ENCODE assay signal across 24 cellular contexts in the genomic region with DNA sequence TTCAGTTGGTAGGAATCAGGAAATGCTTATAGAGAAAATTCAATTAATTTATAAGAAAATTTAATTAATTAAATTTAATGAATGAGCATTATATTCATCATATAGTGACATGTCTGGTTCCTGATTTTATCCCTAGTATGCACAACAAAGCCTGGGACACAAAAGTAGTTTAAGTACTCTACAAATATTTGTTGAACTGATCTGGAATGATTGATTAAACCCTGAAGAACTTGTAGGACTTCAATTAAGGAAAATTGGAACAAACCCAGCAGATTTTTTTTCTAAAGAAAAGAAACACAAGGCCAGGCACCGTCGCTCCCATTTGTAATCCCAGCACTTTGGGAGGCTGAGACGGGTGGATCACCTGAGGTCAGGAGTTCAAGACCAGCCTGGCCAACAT. TPM values are rescaled to one million over a fixed set of nuclear protein-coding genes. Genes with fewer than 3 reads are reported as not detected.
"Had no signal": no experiment of that assay in that cellular context is flagged by ENCODE, and none has a peak within 500 bp of the region (broad histone marks: within the 10 kb centered on the region; RNA-seq: fewer than 3 reads in every experiment).

No MANE protein-coding gene starts in this region.

- H3K4me2 ChIP-seq: SK-N-SH had no signal

- DNase-seq: KBM-7; MM.1S; NCI-H1092 treated with DMSO at 0.1 percent for 48 hours; NCI-H1436; NCI-H1694; NCI-H187 treated with DMSO at 0.1 percent for 48 hours; NCI-H2029 treated with DMSO at 0.1 percent for 48 hours; NCI-H2227 treated with DMSO at 0.1 percent for 48 hours; NCI-H524; NCI-H526 treated with DMSO at 0.1 percent for 48 hours; NCI-H748 treated with DMSO at 0.1 percent for 48 hours; NK-92 treated with Interleukin-12 subunit alpha and Interleukin-12 subunit beta, amount 100 ng/mL, for 24 hours; PC-3; SHP77; SK-N-SH; SW 1271; T-cell had no signal

- ATAC-seq: Panc1, PC-3, T-cell had no signal

- H3K36me3 Mint-ChIP-seq: T-cell had no signal

- H3K9me2 ChIP-seq: SK-N-SH had no signal

- H3K27ac Mint-ChIP-seq: T-cell had no signal

- H3K4me3 Mint-ChIP-seq: T-cell had no signal

- H3K27ac ChIP-seq: HL-60, RWPE1 had no signal

RNA-seq across cellular contexts. Expression of gene APELA, which starts 4.5 kb away (rescaled TPM):
- total RNA-seq: HT-29, NCI-H460, OCI-LY7, PC-3, SK-MEL-5, T-cell had no signal
- polyA plus RNA-seq: SK-N-SH had no signal
